ENCODE assay signal across 1 cellular context in genomic region chr7:143898810-143899209, GRCh38.
TF ChIP-seq lines count a peak whose summit lies in the region.

No MANE protein-coding gene starts in this region.

TF ChIP-seq in SK-N-SH, 30 proteins besides CTCF, POLR2A, EP300 and RAD21 (continued from another document):
- TF ChIP-seq REST (IDR thresholded peaks at IDR 0.05; ENCODE audit: low read depth, low read length): no peak
- TF ChIP-seq USF1 (IDR thresholded peaks at IDR 0.05; ENCODE audit: borderline replicate concordance, low read depth): no peak
- no peak for TF ChIP-seq RFX5 (IDR thresholded peaks at IDR 0.05; ENCODE audit: low read length)
- no peak for TF ChIP-seq GABPA (IDR thresholded peaks at IDR 0.05; ENCODE audit: low read depth)
- no peak for TF ChIP-seq TEAD4 (IDR thresholded peaks at IDR 0.05; ENCODE audit: borderline replicate concordance, insufficient read depth)
- TF ChIP-seq NRF1 (IDR thresholded peaks at IDR 0.05; ENCODE audit: low read depth, low read length): no peak
- no peak for TF ChIP-seq IRF3 (IDR thresholded peaks at IDR 0.05; ENCODE audit: low read depth, low read length)
- TF ChIP-seq SIN3A (IDR thresholded peaks at IDR 0.05; ENCODE audit: borderline replicate concordance, low read depth, low read length): no peak
- TF ChIP-seq FOSL2 (IDR thresholded peaks at IDR 0.05; ENCODE audit: borderline replicate concordance, low read depth): no peak
TF ChIP-seq in SK-N-SH: peak in this region for 0.
